ENCODE assay signal across 28 cellular contexts in genomic region chr16:16169615-16170014, GRCh38. TPM values are rescaled to one million over a fixed set of nuclear protein-coding genes. Genes with fewer than 3 reads are reported as not detected.
DNase-seq lines count a peak whose midpoint lies in the region; ATAC-seq, FAIRE-seq and TF ChIP-seq lines count a peak whose summit lies in the region.
"Had no signal": no experiment of that assay in that cellular context is flagged by ENCODE, and none has a peak within 500 bp of the region (broad histone marks: within the 10 kb centered on the region; RNA-seq: fewer than 3 reads in every experiment).

No MANE protein-coding gene starts in this region.

- H3K79me1 ChIP-seq in mesenchymal stem cell (replicated peaks; ENCODE audit: low read length, poor library complexity, severe bottlenecking), result no peaks in the 10 kb centered on the region

- H2BK120ac ChIP-seq in mesenchymal stem cell (ENCODE audit: low read depth, low read length), result no peak overlapping the region

- no peak overlapping the region for H4K91ac ChIP-seq in mesenchymal stem cell (ENCODE audit: low read length)

- 92% methylated on average over 13 of the region's 15 CpGs for WGBS in mesenchymal stem cell

- no peak overlapping the region for H2BK12ac ChIP-seq in mesenchymal stem cell (ENCODE audit: low read length in 2 of 2)

- H3K27ac ChIP-seq in kidney (ENCODE audit: low read depth in 2 of 2, low read length in 2 of 2) (no peak overlapping the region), mesenchymal stem cell (ENCODE audit: low read length, poor library complexity, severe bottlenecking) (no peak overlapping the region), upper lobe of right lung (no peak overlapping the region)
- H3K27ac ChIP-seq: BLaER1 had no signal

- no peak overlapping the region for H3K4me2 ChIP-seq in mesenchymal stem cell (ENCODE audit: low read length, poor library complexity, severe bottlenecking)
- H3K4me2 ChIP-seq: BLaER1 had no signal

- H3K9ac ChIP-seq in kidney (ENCODE audit: low read length in 2 of 2) (no peak overlapping the region), mesenchymal stem cell (ENCODE audit: low read length) (no peak overlapping the region)
- H3K9ac ChIP-seq: BLaER1 had no signal

- no peaks in the 10 kb centered on the region for H3K4me1 ChIP-seq in kidney (ENCODE audit: control insufficient read depth in 1 of 2, insufficient read depth in 1 of 2, low read depth in 1 of 2, low read length in 2 of 2)
- H3K4me1 ChIP-seq in mesenchymal stem cell (ENCODE audit: control insufficient read depth, insufficient read depth, low read depth, low read length), result no peaks in the 10 kb centered on the region
- H3K4me1 ChIP-seq in upper lobe of right lung, result no peaks in the 10 kb centered on the region
- H3K4me1 ChIP-seq: BE2C had no signal

- H3K27me3 ChIP-seq in mesenchymal stem cell (ENCODE audit: control insufficient read depth in 1 of 2, insufficient read depth in 1 of 2, low read length in 2 of 2), result peaks cover 0 to 3% of the 10 kb centered on the region in 2 experiments
- no peaks in the 10 kb centered on the region for H3K27me3 ChIP-seq in upper lobe of right lung
- H3K27me3 ChIP-seq: BE2C, BLaER1 had no signal

- no peaks in the 10 kb centered on the region for H3K9me3 ChIP-seq in kidney (ENCODE audit: control insufficient read depth in 1 of 2, low read length in 2 of 2)
- H3K9me3 ChIP-seq in mesenchymal stem cell (ENCODE audit: control insufficient read depth, low read length), result no peaks in the 10 kb centered on the region
- no peaks in the 10 kb centered on the region for H3K9me3 ChIP-seq in upper lobe of right lung
- H3K9me3 ChIP-seq: BE2C had no signal

- H2BK15ac ChIP-seq in mesenchymal stem cell (ENCODE audit: low read depth, poor library complexity, severe bottlenecking), result no peak overlapping the region

- intact Hi-C loops in kidney (cut with DNase I), result no loop called here
- intact Hi-C loops in upper lobe of right lung (cut with DNase I), result no loop called here

- no peak overlapping the region for H2AK5ac ChIP-seq in mesenchymal stem cell (ENCODE audit: low read length, severe bottlenecking)

- H3K36me3 ChIP-seq in kidney (ENCODE audit: control insufficient read depth in 1 of 2, insufficient read depth in 2 of 2, low read length in 2 of 2), result peaks cover 17 to 42% of the 10 kb centered on the region in 2 donors
- peaks cover 0 to 33% of the 10 kb centered on the region in 2 experiments for H3K36me3 ChIP-seq in mesenchymal stem cell (ENCODE audit: control insufficient read depth in 1 of 2, insufficient read depth in 2 of 2, low read depth in 1 of 2, low read length in 2 of 2)
- H3K36me3 ChIP-seq in upper lobe of right lung, result peaks cover 46% of the 10 kb centered on the region
- H3K36me3 ChIP-seq: BE2C, BLaER1 had no signal

- peak overlapping the region; percentile 66 for H4K8ac ChIP-seq in mesenchymal stem cell (ENCODE audit: low read length)

- no peak for FAIRE-seq in kidney (lab: Jason Lieb, UNC)
- FAIRE-seq: A204.1, GM12878, GM12892, GM18507 had no signal

- peak; percentile 24 for ATAC-seq in upper lobe of right lung
- ATAC-seq: GM12878 had no signal

- no peak overlapping the region for H2AFZ ChIP-seq in mesenchymal stem cell (ENCODE audit: low read depth, low read length)

- H3K23ac ChIP-seq in mesenchymal stem cell (ENCODE audit: low read length in 2 of 2), result no peak overlapping the region

- H2BK5ac ChIP-seq in mesenchymal stem cell (ENCODE audit: low read depth, low read length, poor library complexity, severe bottlenecking), result no peak overlapping the region

- no peak overlapping the region for H3K18ac ChIP-seq in mesenchymal stem cell (ENCODE audit: low read depth in 1 of 2, low read length in 2 of 2)

- no peak overlapping the region for H3K4me3 ChIP-seq in kidney (ENCODE audit: low read length in 2 of 2)
- no peak overlapping the region for H3K4me3 ChIP-seq in mesenchymal stem cell (ENCODE audit: insufficient read depth in 1 of 2, low read depth in 1 of 2, low read length in 2 of 2)
- no peak overlapping the region for H3K4me3 ChIP-seq in upper lobe of right lung
- H3K4me3 ChIP-seq: BLaER1, GM12878 had no signal

- H3K4ac ChIP-seq in mesenchymal stem cell (ENCODE audit: low read depth in 1 of 2, low read length in 2 of 2), result no peak overlapping the region

- no peak overlapping the region for H3K14ac ChIP-seq in mesenchymal stem cell (ENCODE audit: low read length in 2 of 2)

- TF ChIP-seq CTCF in kidney (IDR thresholded peaks at IDR 0.05; ENCODE audit: borderline replicate concordance, extremely low read depth, insufficient read depth) (no peak), upper lobe of right lung (IDR thresholded peaks at IDR 0.05) (no peak)

- DNase-seq in kidney (peak; percentile 60), mesenchymal stem cell (no peak), upper lobe of right lung (peak; percentile 61), NCI-H2227 treated with DMSO at 0.1 percent for 48 hours (lab: John Stamatoyannopoulos, UW) (no peak)
- no peak for DNase-seq in stimulated activated CD4-positive, alpha-beta T cell treated with anti-CD3 and anti-CD28 coated beads, Interleukin-12 subunit alpha, Interleukin-12 subunit beta, amount 100 ng/mL, for 4 hours
- no peak for DNase-seq in stimulated activated CD4-positive, alpha-beta T cell treated with anti-CD3 and anti-CD28 coated beads, Interleukin-4, amount 100 ng/mL, for 24 hours
- DNase-seq: 8988T; ACHN; BE2C; C1 segment of cervical spinal cord; CD4-positive, alpha-beta memory T cell; CD4-positive, CD25-positive, alpha-beta regulatory T cell; CD8-positive, alpha-beta memory T cell; COR-L47; DMS 273 treated with DMSO at 0.1 percent for 48 hours; DMS153; DMS53; DMS79; DND-41; EL; GDM1 had no signal

RNA-seq across cellular contexts. Expression of gene ABCC6, which starts 53.7 kb away (rescaled TPM):
- total RNA-seq in kidney (7.5 TPM), upper lobe of right lung (42.5 TPM)
- polyA plus RNA-seq in kidney (ENCODE audit: insufficient read depth, low read depth, low replicate concordance), result 54.5 TPM
- 4.8 TPM for polyA plus RNA-seq in mesenchymal stem cell (2013, experiment 1 of 2)
- 4.8 TPM for polyA plus RNA-seq in mesenchymal stem cell (2013, experiment 2 of 2)
- total RNA-seq: A673; CD4-positive, alpha-beta memory T cell; CD4-positive, CD25-positive, alpha-beta regulatory T cell; CD8-positive, alpha-beta memory T cell; Daoy; GM12878 had no signal

Comparison
In these comparisons a context has a peak if more than half of its experiments do, and no peak if none do; other contexts are left out.
1. DNase-seq: peak in kidney (single experiment) and upper lobe of right lung (single experiment); none in mesenchymal stem cell (single experiment), stimulated activated CD4-positive, alpha-beta T cell treated with anti-CD3 and anti-CD28 coated beads, Interleukin-12 subunit alpha, Interleukin-12 subunit beta, amount 100 ng/mL, for 4 hours (single experiment), stimulated activated CD4-positive, alpha-beta T cell treated with anti-CD3 and anti-CD28 coated beads, Interleukin-4, amount 100 ng/mL, for 24 hours (single experiment) and NCI-H2227 treated with DMSO at 0.1 percent for 48 hours (single experiment).